Comparison of ENCODE assay signal across 22 cellular contexts in the genomic region with DNA sequence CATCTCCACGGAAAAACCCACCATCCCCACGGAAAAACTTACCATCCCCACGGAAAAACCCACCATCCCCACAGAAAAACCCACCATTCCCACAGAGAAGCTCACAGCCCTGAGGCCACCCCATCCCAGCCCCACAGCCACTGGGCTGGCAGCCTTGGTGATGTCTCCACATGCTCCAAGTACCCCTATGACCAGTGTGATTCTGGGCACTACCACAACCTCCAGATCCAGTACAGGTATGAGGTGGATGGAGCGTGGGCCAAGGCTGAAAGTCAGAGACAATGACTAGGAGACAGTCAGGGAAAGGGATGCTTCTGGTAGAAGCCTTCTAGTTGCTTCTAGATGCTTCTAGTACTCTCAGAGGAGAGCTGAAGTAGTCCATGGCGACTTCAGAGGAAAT. TPM values are rescaled to one million over a fixed set of nuclear protein-coding genes. Genes with fewer than 3 reads are reported as not detected.
A peak's percentile ranks its signal among the peaks of the same experiment; 100 is the strongest.
DNase-seq lines count a peak whose midpoint lies in the region; ATAC-seq, FAIRE-seq and TF ChIP-seq lines count a peak whose summit lies in the region.
"Had no signal": no experiment of that assay in that cellular context is flagged by ENCODE, and none has a peak within 500 bp of the region (broad histone marks: within the 10 kb centered on the region; RNA-seq: fewer than 3 reads in every experiment).

No MANE protein-coding gene starts in this region.

- H3K9me3 ChIP-seq in DND-41 (ENCODE audit: insufficient read depth, low read length, severe bottlenecking) (no peaks in the 10 kb centered on the region), K562 (replicated peaks; ENCODE audit: control insufficient read depth, insufficient read depth, low read depth, low read length) (no peaks in the 10 kb centered on the region)
- H3K9me3 ChIP-seq: A549, BLaER1 had no signal

- H2AFZ ChIP-seq in DND-41 (ENCODE audit: low read depth, low read length): no peak overlapping the region
- H2AFZ ChIP-seq in K562 (ENCODE audit: low read depth, low read length): no peak overlapping the region

- no peaks in the 10 kb centered on the region for H3K36me3 ChIP-seq in DND-41 (ENCODE audit: insufficient read depth, low read length)
- no peaks in the 10 kb centered on the region for H3K36me3 ChIP-seq in K562 (ENCODE audit: control insufficient read depth, insufficient read depth, low read length)
- H3K36me3 ChIP-seq: BLaER1 had no signal

- no TSS peak for BruUV-seq in K562 (replicated peaks; lab: Mats Ljungman, UMichigan)

- H3K9me1 ChIP-seq in K562 (ENCODE audit: control insufficient read depth, insufficient read depth, low read length): no peaks in the 10 kb centered on the region

- in situ Hi-C loops in KBM-7 (cut with MboI; ENCODE audit: low pct_unique_long_range_greater_than_20kb, low sequenced_read_pairs) (no loop called here), K562 (cut with MboI) (no loop called here)

- H3K9ac ChIP-seq in DND-41 (ENCODE audit: low read depth, low read length) (no peak overlapping the region), K562 (ENCODE audit: insufficient read depth in 1 of 2, low read depth in 2 of 2, low read length in 2 of 2) (no peak overlapping the region)
- H3K9ac ChIP-seq: BLaER1 had no signal

- H4K20me1 ChIP-seq in DND-41 (ENCODE audit: insufficient read depth, low read length): no peaks in the 10 kb centered on the region
- no peaks in the 10 kb centered on the region for H4K20me1 ChIP-seq in K562 (replicated peaks; ENCODE audit: control insufficient read depth, insufficient read depth, low read length)
- H4K20me1 ChIP-seq: BLaER1 had no signal

- peaks cover 9% of the 10 kb centered on the region for H3K27me3 ChIP-seq in DND-41 (ENCODE audit: insufficient read depth, low read length, poor library complexity)
- H3K27me3 ChIP-seq in K562 (ENCODE audit: control insufficient read depth in 2 of 2, insufficient read depth in 2 of 2, low read length in 2 of 2): peaks cover 30 to 47% of the 10 kb centered on the region in 2 experiments
- H3K27me3 ChIP-seq: BLaER1 had no signal

- H3K4me2 ChIP-seq in DND-41 (ENCODE audit: insufficient read depth, low read length): no peak overlapping the region
- H3K4me2 ChIP-seq in K562 (ENCODE audit: insufficient read depth, low read length): no peak overlapping the region
- H3K4me2 ChIP-seq: A549, BLaER1 had no signal

- H3K4me3 ChIP-seq in DND-41 (ENCODE audit: low read depth in 1 of 2, low read length in 2 of 2) (no peak overlapping the region), K562 (no peak overlapping the region)
- H3K4me3 ChIP-seq: A549, BLaER1, SK-N-MC had no signal

- TF ChIP-seq RAD21 in K562 (CRISPR knock-in tag; conservative IDR thresholded peaks at IDR 0.05 in 1 of 2, IDR thresholded peaks at IDR 0.05 in 1 of 2): no peak

- no peaks in the 10 kb centered on the region for H3K4me1 ChIP-seq in DND-41 (ENCODE audit: insufficient read depth, low read length)
- peaks cover 0 to under 1% of the 10 kb centered on the region in 2 experiments; a peak in 2 of 5 replicates for H3K4me1 ChIP-seq in K562 (replicated peaks in 1 of 2; ENCODE audit: control insufficient read depth in 2 of 2, insufficient read depth in 2 of 2, low read length in 2 of 2)
- H3K4me1 ChIP-seq: A549 had no signal

- ATAC-seq in DND-41 (ENCODE audit: insufficient read depth, low read depth) (0 out of 3 replicates have a peak, but pooled peaks have one; percentile 17), K562 (peak; percentile 24; the same call in 1 of the 3 replicates)
- ATAC-seq: Panc1, Right ventricle myocardium inferior had no signal

- POLR2A ChIA-PET in K562 (lab: Yijun Ruan, JAX): interaction anchor here (0.6 to 1.1 kb wide), 3 partner anchors 18 to 47 kb away, joined by 3 to 4 read pairs (median 3); partner anchors contain the start of gene POP7

- intact Hi-C loops in K562 (cut with micrococcal nuclease): no loop called here

- WGBS in K562 (ENCODE audit: insufficient coverage, low coverage, missing lambda C conversion rate): 2% methylated on average over 5 of the region's 5 CpGs

- no peak for TF ChIP-seq EP300 in K562 (IDR thresholded peaks at IDR 0.05; ENCODE audit: low read length)

- CTCF ChIA-PET in K562 (lab: Yijun Ruan, JAX; ENCODE audit: low intra/inter-chr PET ratio): no interaction called here

- DNase-seq in activated CD4-positive, alpha-beta T cell treated with anti-CD3 and anti-CD28 coated beads for 48 hours: peak; percentile 22
- DNase-seq in activated CD4-positive, alpha-beta T cell treated with anti-CD3 and anti-CD28 coated beads, Interleukin-2, amount 50 U/mL, for 48 hours: no peak
- DNase-seq in DND-41: no peak
- peak; percentile 11 for DNase-seq in KBM-7
- DNase-seq in K562 (ENCODE audit: extremely low read depth in 1 of 4, low spot score in 3 of 4): no peak
- DNase-seq in NCI-H2171 (lab: John Stamatoyannopoulos, UW): no peak
- no peak for DNase-seq in SIG-M5 (lab: John Stamatoyannopoulos, UW)
- no peak for DNase-seq in globus pallidus (ENCODE audit: low spot score)
- DNase-seq: CD4-positive, alpha-beta memory T cell; DMS53; H9; NCI-H1092; NCI-H1436 treated with DMSO at 0.1 percent for 48 hours; NCI-H2029 had no signal

- no peak for FAIRE-seq in K562 (lab: Jason Lieb, UNC)
- FAIRE-seq: A549, GM12892 had no signal

- H3K79me2 ChIP-seq in DND-41 (ENCODE audit: insufficient read depth, low read length) (no peaks in the 10 kb centered on the region), K562 (ENCODE audit: control insufficient read depth, insufficient read depth, low read length) (no peaks in the 10 kb centered on the region)

- TF ChIP-seq POLR2A in K562 (conservative IDR thresholded peaks at IDR 0.05): no peak

- H3K27ac ChIP-seq in DND-41 (ENCODE audit: low read length): no peak overlapping the region
- no peak overlapping the region for H3K27ac ChIP-seq in K562 (ENCODE audit: extremely low read depth, low read depth, low read length)
- H3K27ac ChIP-seq: A549, BLaER1, SK-N-MC had no signal

- TF ChIP-seq CTCF in DND-41 (IDR thresholded peaks at IDR 0.05; ENCODE audit: borderline replicate concordance, extremely low read depth, low read length, poor library complexity, severe bottlenecking): no peak
- no peak for TF ChIP-seq CTCF in K562 (IDR thresholded peaks at IDR 0.05 in 2 of 3, conservative IDR thresholded peaks at IDR 0.05 in 1 of 3; ENCODE audit: insufficient read depth in 2 of 3, low read depth in 1 of 3, low read length in 3 of 3)

RNA-seq across cellular contexts. Expression of gene ZAN, which starts 19.6 kb away (rescaled TPM):
- not detected in 2 replicates for total RNA-seq in K562 (2011; cell fraction: chromatin; rRNA removed; ENCODE audit: low replicate concordance)
- not detected in 2 replicates for total RNA-seq in K562 (2011; cell fraction: nucleolus; rRNA removed)
- total RNA-seq in K562 (2011; cell fraction: nucleoplasm; rRNA removed): not detected in 2 replicates
- total RNA-seq in K562 (2014; rRNA removed) (not detected in 2 replicates), K562 (2014; rRNA removed; fragmentation: Illumina TruSeq; extraction: Trizol) (not detected in 2 replicates), K562 (2015; rRNA removed; fragmentation: Illumina TruSeq; extraction: Trizol) (not detected in 2 replicates), K562 (2021) (not detected in 2 replicates)
- polyA plus RNA-seq in K562 (2011; rRNA removed) (not detected in 2 replicates), K562 (2014; fragmentation: Illumina TruSeq; extraction: Trizol) (not detected in 2 replicates), K562 (2014; fragmentation: Nextera tagmentation; extraction: Ambion mirVana) (not detected), K562 (2014; rRNA removed) (not detected in 2 replicates)
- polyA plus RNA-seq in K562 (2011; cell fraction: cytosol; rRNA removed): not detected in 2 replicates
- polyA plus RNA-seq in K562 (2011; cell fraction: nucleus; rRNA removed): 0.01 TPM in 1 of 2 replicates, not detected in the other
- polyA plus RNA-seq in K562 (2012): not detected in 2 replicates
- polyA minus RNA-seq in K562 (2011; rRNA and poly(A)+ RNA removed): not detected in 2 replicates
- not detected in 2 replicates for polyA minus RNA-seq in K562 (2011; cell fraction: cytosol; rRNA and poly(A)+ RNA removed)
- polyA minus RNA-seq in K562 (2011; cell fraction: nucleus; rRNA and poly(A)+ RNA removed): not detected in 2 replicates
- total RNA-seq: CD4-positive, alpha-beta memory T cell; H9; MCF 10A; NCI-H460; Right ventricle myocardium inferior had no signal
- polyA plus RNA-seq: A549; CD4-positive, alpha-beta memory T cell had no signal

RNA-seq across cellular contexts. Expression of gene EPO, which starts 32.7 kb away (rescaled TPM):
- 0.60 TPM in 1 of 2 replicates, not detected in the other for total RNA-seq in K562 (2011; cell fraction: chromatin; rRNA removed; ENCODE audit: low replicate concordance)
- total RNA-seq in K562 (2011; cell fraction: nucleolus; rRNA removed): 0.26 and 0.33 TPM in 2 replicates
- total RNA-seq in K562 (2011; cell fraction: nucleoplasm; rRNA removed): not detected in 2 replicates
- total RNA-seq in K562 (2014; rRNA removed) (0.20 TPM in 1 of 2 replicates, not detected in the other), K562 (2014; rRNA removed; fragmentation: Illumina TruSeq; extraction: Trizol) (not detected in 2 replicates), K562 (2015; rRNA removed; fragmentation: Illumina TruSeq; extraction: Trizol) (not detected in 2 replicates), K562 (2021) (not detected in 2 replicates)
- polyA plus RNA-seq in K562 (2011; rRNA removed) (0.07 and 0.20 TPM in 2 replicates), K562 (2014; fragmentation: Illumina TruSeq; extraction: Trizol) (not detected in 2 replicates), K562 (2014; fragmentation: Nextera tagmentation; extraction: Ambion mirVana) (under 1 TPM in 1 of 2 experiments, not detected in 1; 0.06 TPM), K562 (2014; rRNA removed) (0.41 TPM in 1 of 2 replicates, not detected in the other)
- polyA plus RNA-seq in K562 (2011; cell fraction: cytosol; rRNA removed): 0.12 and 0.15 TPM in 2 replicates
- 0.29 and 0.53 TPM in 2 replicates for polyA plus RNA-seq in K562 (2011; cell fraction: nucleus; rRNA removed)
- 0.10 TPM in 1 of 2 replicates, not detected in the other for polyA plus RNA-seq in K562 (2012)
- not detected in 2 replicates for polyA minus RNA-seq in K562 (2011; rRNA and poly(A)+ RNA removed)
- not detected in 2 replicates for polyA minus RNA-seq in K562 (2011; cell fraction: cytosol; rRNA and poly(A)+ RNA removed)
- polyA minus RNA-seq in K562 (2011; cell fraction: nucleus; rRNA and poly(A)+ RNA removed): not detected in 2 replicates
- total RNA-seq: CD4-positive, alpha-beta memory T cell; MCF 10A; NCI-H460; Right ventricle myocardium inferior had no signal
- polyA plus RNA-seq: A549; CD4-positive, alpha-beta memory T cell had no signal

RNA-seq across cellular contexts. Expression of gene POP7, which starts 47.1 kb away (rescaled TPM):
- 7.9 and 28.1 TPM in 2 replicates for total RNA-seq in K562 (2011; cell fraction: chromatin; rRNA removed; ENCODE audit: low replicate concordance)
- 39.7 and 46.0 TPM in 2 replicates for total RNA-seq in K562 (2011; cell fraction: nucleolus; rRNA removed)
- total RNA-seq in K562 (2011; cell fraction: nucleoplasm; rRNA removed): 24.5 and 27.6 TPM in 2 replicates
- total RNA-seq in K562 (2014; rRNA removed) (150 and 214 TPM in 2 replicates), K562 (2014; rRNA removed; fragmentation: Illumina TruSeq; extraction: Trizol) (46.7 and 49.9 TPM in 2 replicates), K562 (2015; rRNA removed; fragmentation: Illumina TruSeq; extraction: Trizol) (115 TPM in 2 replicates), K562 (2021) (109 TPM in 2 replicates)
- polyA plus RNA-seq in K562 (2011; rRNA removed) (43.3 and 68.9 TPM in 2 replicates), K562 (2014; fragmentation: Illumina TruSeq; extraction: Trizol) (46.0 and 87.4 TPM in 2 replicates), K562 (2014; fragmentation: Nextera tagmentation; extraction: Ambion mirVana) (10 to 100 TPM; 11.5 to 27.1 TPM), K562 (2014; rRNA removed) (163 and 191 TPM in 2 replicates)
- polyA plus RNA-seq in K562 (2011; cell fraction: cytosol; rRNA removed): 72.5 and 209 TPM in 2 replicates
- polyA plus RNA-seq in K562 (2011; cell fraction: nucleus; rRNA removed): 33.6 and 51.3 TPM in 2 replicates
- 73.1 and 110 TPM in 2 replicates for polyA plus RNA-seq in K562 (2012)
- polyA minus RNA-seq in K562 (2011; rRNA and poly(A)+ RNA removed): 7.4 and 14.3 TPM in 2 replicates
- polyA minus RNA-seq in K562 (2011; cell fraction: cytosol; rRNA and poly(A)+ RNA removed): 17.0 and 39.1 TPM in 2 replicates
- polyA minus RNA-seq in K562 (2011; cell fraction: nucleus; rRNA and poly(A)+ RNA removed): 11.8 and 12.6 TPM in 2 replicates

RNA-seq across cellular contexts. Expression of gene GIGYF1, which starts 58.9 kb away (rescaled TPM):
- total RNA-seq in K562 (2011; cell fraction: chromatin; rRNA removed; ENCODE audit: low replicate concordance): 84.5 and 200 TPM in 2 replicates
- 145 and 152 TPM in 2 replicates for total RNA-seq in K562 (2011; cell fraction: nucleolus; rRNA removed)
- total RNA-seq in K562 (2011; cell fraction: nucleoplasm; rRNA removed): 94.7 and 102 TPM in 2 replicates
- 30.6 and 33.6 TPM in 2 replicates for total RNA-seq in K562 (2014; rRNA removed)
- total RNA-seq in K562 (2014; rRNA removed; fragmentation: Illumina TruSeq; extraction: Trizol): 7.7 and 8.0 TPM in 2 replicates
- total RNA-seq in K562 (2015; rRNA removed; fragmentation: Illumina TruSeq; extraction: Trizol): 20.0 and 21.0 TPM in 2 replicates
- 57.8 and 76.2 TPM in 2 replicates for total RNA-seq in K562 (2021)
- 9.7 and 12.7 TPM in 2 replicates for polyA plus RNA-seq in K562 (2011; rRNA removed)
- polyA plus RNA-seq in K562 (2011; cell fraction: cytosol; rRNA removed): 7.7 and 14.4 TPM in 2 replicates
- polyA plus RNA-seq in K562 (2011; cell fraction: nucleus; rRNA removed): 110 and 242 TPM in 2 replicates
- polyA plus RNA-seq in K562 (2012): 26.8 and 38.9 TPM in 2 replicates
- 16.8 and 24.3 TPM in 2 replicates for polyA plus RNA-seq in K562 (2014; fragmentation: Illumina TruSeq; extraction: Trizol)
- polyA plus RNA-seq in K562 (2014; fragmentation: Nextera tagmentation; extraction: Ambion mirVana): 1 to 10 TPM in 1 of 2 experiments, under 1 TPM in 1; 0.56 to 1.6 TPM
- 39.5 and 59.2 TPM in 2 replicates for polyA plus RNA-seq in K562 (2014; rRNA removed)
- 3.1 and 4.1 TPM in 2 replicates for polyA minus RNA-seq in K562 (2011; rRNA and poly(A)+ RNA removed)
- polyA minus RNA-seq in K562 (2011; cell fraction: cytosol; rRNA and poly(A)+ RNA removed): 11.6 and 11.9 TPM in 2 replicates
- 40.9 and 52.5 TPM in 2 replicates for polyA minus RNA-seq in K562 (2011; cell fraction: nucleus; rRNA and poly(A)+ RNA removed)

Comparison
In these comparisons a context has a peak if more than half of its experiments do, and no peak if none do; other contexts are left out.
1. DNase-seq: peak in activated CD4-positive, alpha-beta T cell treated with anti-CD3 and anti-CD28 coated beads for 48 hours (single experiment) and KBM-7 (single experiment); none in activated CD4-positive, alpha-beta T cell treated with anti-CD3 and anti-CD28 coated beads, Interleukin-2, amount 50 U/mL, for 48 hours (0 of 2), DND-41 (single experiment), K562 (0 of 4), NCI-H2171 (single experiment), SIG-M5 (single experiment) and globus pallidus (single experiment).